ENCODE assay signal across 1 cellular context in genomic region chr16:19294156-19294649, GRCh38.
A peak's percentile ranks its signal among the peaks of the same experiment; 100 is the strongest.
TF ChIP-seq lines count a peak whose summit lies in the region.

No MANE protein-coding gene starts in this region.

TF ChIP-seq in GM12878, 131 proteins besides CTCF, POLR2A, EP300 and RAD21 (continued from another document and continues in another):
- TF ChIP-seq CREM (IDR thresholded peaks at IDR 0.05; ENCODE audit: low read depth): peak; percentile 63
- TF ChIP-seq IRF3 (IDR thresholded peaks at IDR 0.05): no peak
- no peak for TF ChIP-seq POLR2AphosphoS2 (IDR thresholded peaks at IDR 0.05; ENCODE audit: low read depth, low read length)
- no peak for TF ChIP-seq CHD4 (IDR thresholded peaks at IDR 0.05)
- TF ChIP-seq MTA3 (IDR thresholded peaks at IDR 0.05; ENCODE audit: borderline replicate concordance, low read length): no peak; the same call in 1 of the 2 replicates
- TF ChIP-seq BCL3 (IDR thresholded peaks at IDR 0.05; ENCODE audit: borderline replicate concordance, insufficient read depth, low read depth, low read length, poor library complexity, severe bottlenecking): peak; percentile 24
- no peak for TF ChIP-seq ZBTB4 (CRISPR knock-in tag; IDR thresholded peaks at IDR 0.05)
- no peak for TF ChIP-seq E2F8 (IDR thresholded peaks at IDR 0.05; ENCODE audit: low read depth, partially characterized antibody)
- TF ChIP-seq MXI1 (IDR thresholded peaks at IDR 0.05; ENCODE audit: low read depth, low read length): no peak
- peak; percentile 7 for TF ChIP-seq USF1 (IDR thresholded peaks at IDR 0.05; ENCODE audit: borderline replicate concordance, extremely low read length, insufficient read depth, low read depth, low read length)
- TF ChIP-seq GATAD2B (conservative IDR thresholded peaks at IDR 0.05; ENCODE audit: low read depth): no peak
- 0 out of 2 replicates have a peak, but pooled peaks have one; percentile 20 for TF ChIP-seq MAX (IDR thresholded peaks at IDR 0.05; ENCODE audit: low read depth, low read length)
- no peak for TF ChIP-seq NR2C1 (IDR thresholded peaks at IDR 0.05)
- TF ChIP-seq SRF (IDR thresholded peaks at IDR 0.05; ENCODE audit: low read depth in 2 of 2, low read length in 2 of 2): no peak
- no peak for TF ChIP-seq SMARCA5 (IDR thresholded peaks at IDR 0.05)
- no peak for TF ChIP-seq LARP7 (IDR thresholded peaks at IDR 0.05)
- TF ChIP-seq WRNIP1 (IDR thresholded peaks at IDR 0.05; ENCODE audit: borderline replicate concordance, low read depth, low read length): no peak
- TF ChIP-seq PKNOX1 (IDR thresholded peaks at IDR 0.05): no peak
- TF ChIP-seq NFIC (IDR thresholded peaks at IDR 0.05; ENCODE audit: low read depth, low read length): peak; percentile 88
- no peak for TF ChIP-seq E4F1 (IDR thresholded peaks at IDR 0.05; ENCODE audit: borderline replicate concordance, partially characterized antibody)
- no peak for TF ChIP-seq TAF1 (IDR thresholded peaks at IDR 0.05; ENCODE audit: borderline replicate concordance, low read depth, low read length)
- TF ChIP-seq CHD2 (IDR thresholded peaks at IDR 0.05; ENCODE audit: borderline replicate concordance, low read depth, low read length): 0 out of 2 replicates have a peak, but pooled peaks have one; percentile 29
- no peak for TF ChIP-seq CBFB (IDR thresholded peaks at IDR 0.05; ENCODE audit: low read depth)
- peak; percentile 96 for TF ChIP-seq SKIL (IDR thresholded peaks at IDR 0.05; ENCODE audit: low read depth, poor library complexity, severe bottlenecking)
- TF ChIP-seq GABPA (IDR thresholded peaks at IDR 0.05; ENCODE audit: low read depth): 0 out of 2 replicates have a peak, but pooled peaks have one; percentile 29
- no peak for TF ChIP-seq REST (IDR thresholded peaks at IDR 0.05; ENCODE audit: low read depth, low read length)
- peak; percentile 87 for TF ChIP-seq RELB (IDR thresholded peaks at IDR 0.05; ENCODE audit: low read depth)
- no peak for TF ChIP-seq RFX5 (IDR thresholded peaks at IDR 0.05; ENCODE audit: low read depth, low read length)
- TF ChIP-seq CHD1 (IDR thresholded peaks at IDR 0.05; ENCODE audit: low read depth, low read length): no peak
- TF ChIP-seq TCF7 (IDR thresholded peaks at IDR 0.05; ENCODE audit: borderline replicate concordance): no peak
- no peak for TF ChIP-seq SUPT20H (IDR thresholded peaks at IDR 0.05; ENCODE audit: borderline replicate concordance, control insufficient read depth, low read depth, low read length)
- TF ChIP-seq TARDBP (IDR thresholded peaks at IDR 0.05; ENCODE audit: borderline replicate concordance): no peak
- no peak for TF ChIP-seq TCF3 (IDR thresholded peaks at IDR 0.05; ENCODE audit: borderline replicate concordance, insufficient read depth, low read depth, low read length)
- no peak for TF ChIP-seq RBBP5 (conservative IDR thresholded peaks at IDR 0.05)
- TF ChIP-seq HDAC6 (IDR thresholded peaks at IDR 0.05; ENCODE audit: unreplicated experiment): no peak
- no peak for TF ChIP-seq ZZZ3 (IDR thresholded peaks at IDR 0.05; ENCODE audit: control insufficient read depth, insufficient read length, low read depth)
- TF ChIP-seq MEF2B (IDR thresholded peaks at IDR 0.05; ENCODE audit: partially characterized antibody, poor library complexity, severe bottlenecking): peak; percentile 57
- no peak for TF ChIP-seq ZSCAN29 (IDR thresholded peaks at IDR 0.05)
